ENCODE assay signal across 1 cellular context in the genomic region with DNA sequence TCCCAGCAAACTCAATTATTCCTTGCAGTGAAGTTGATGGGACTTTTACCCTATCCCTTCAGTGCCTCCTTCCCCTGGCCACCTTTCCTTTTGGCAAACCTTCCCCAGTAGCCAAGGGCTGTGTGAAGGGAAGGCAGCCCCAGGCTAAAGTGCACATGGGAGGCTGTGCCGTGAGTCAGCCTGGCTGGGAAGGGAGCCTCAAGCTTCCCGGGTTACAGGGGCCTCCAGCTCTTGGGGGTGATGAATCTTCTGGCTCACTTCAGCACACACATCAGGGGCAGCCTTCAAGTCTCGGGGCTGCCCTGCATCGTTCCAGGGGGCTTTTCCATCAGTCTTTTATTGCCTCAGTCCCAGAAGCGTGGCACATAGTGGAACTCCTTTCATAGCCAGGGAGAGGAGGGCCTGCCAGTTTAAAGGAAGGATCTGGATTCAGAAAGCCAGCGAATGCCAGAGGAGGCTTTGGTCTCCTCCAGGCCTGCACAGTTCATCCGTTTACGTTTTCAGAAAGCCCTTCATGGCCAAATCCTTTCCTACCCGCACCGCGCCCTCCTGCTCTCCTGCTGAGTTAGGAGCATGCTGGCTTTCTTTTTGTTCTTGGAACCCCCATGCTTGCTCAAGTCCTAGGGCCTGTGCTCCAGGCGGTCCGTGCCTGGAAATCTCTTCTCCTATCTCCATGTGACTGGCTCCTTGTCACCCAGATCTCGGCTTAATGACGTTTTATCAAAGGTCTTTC.
TF ChIP-seq lines count a peak whose summit lies in the region.

No MANE protein-coding gene starts in this region.

TF ChIP-seq in H1, 55 proteins besides CTCF, POLR2A, EP300 and RAD21 (continued from another document):
- no peak for TF ChIP-seq TAF7 (optimal IDR thresholded peaks at IDR 0.05; ENCODE audit: borderline replicate concordance, low read depth, low read length)
- TF ChIP-seq JUND (IDR thresholded peaks at IDR 0.05; ENCODE audit: low read length), result no peak
- no peak for TF ChIP-seq SIRT6 (IDR thresholded peaks at IDR 0.05; ENCODE audit: low read length)
- TF ChIP-seq TAF1 (IDR thresholded peaks at IDR 0.05; ENCODE audit: low read depth, low read length), result no peak
- no peak for TF ChIP-seq SP2 (IDR thresholded peaks at IDR 0.05; ENCODE audit: low read length)
- TF ChIP-seq, protein P1, sequence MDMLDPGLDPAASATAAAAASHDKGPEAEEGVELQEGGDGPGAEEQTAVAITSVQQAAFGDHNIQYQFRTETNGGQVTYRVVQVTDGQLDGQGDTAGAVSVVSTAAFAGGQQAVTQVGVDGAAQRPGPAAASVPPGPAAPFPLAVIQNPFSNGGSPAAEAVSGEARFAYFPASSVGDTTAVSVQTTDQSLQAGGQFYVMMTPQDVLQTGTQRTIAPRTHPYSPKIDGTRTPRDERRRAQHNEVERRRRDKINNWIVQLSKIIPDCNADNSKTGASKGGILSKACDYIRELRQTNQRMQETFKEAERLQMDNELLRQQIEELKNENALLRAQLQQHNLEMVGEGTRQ (IDR thresholded peaks at IDR 0.05; ENCODE audit: low read length), result no peak
- TF ChIP-seq CEBPB (IDR thresholded peaks at IDR 0.05; ENCODE audit: low read depth, low read length), result no peak
- no peak for TF ChIP-seq BRCA1 (IDR thresholded peaks at IDR 0.05; ENCODE audit: low read depth, low read length)
- no peak for TF ChIP-seq KDM1A (IDR thresholded peaks at IDR 0.05; ENCODE audit: borderline replicate concordance, low read length)
- no peak for TF ChIP-seq SP1 (IDR thresholded peaks at IDR 0.05; ENCODE audit: low read depth, low read length)
- no peak for TF ChIP-seq RXRA (IDR thresholded peaks at IDR 0.05; ENCODE audit: insufficient read depth, low read depth, low read length)
- no peak for TF ChIP-seq TCF12 (IDR thresholded peaks at IDR 0.05; ENCODE audit: low read depth, low read length)
- TF ChIP-seq SIN3A (conservative IDR thresholded peaks at IDR 0.05 in 1 of 2, IDR thresholded peaks at IDR 0.05 in 1 of 2; ENCODE audit: low read depth in 1 of 2, low read length in 2 of 2), result no peak
- TF ChIP-seq RNF2 (IDR thresholded peaks at IDR 0.05; ENCODE audit: borderline replicate concordance, low read depth, low read length, missing control alignments, poor library complexity, severe bottlenecking), result no peak
- no peak for TF ChIP-seq CTBP2 (IDR thresholded peaks at IDR 0.05; ENCODE audit: borderline replicate concordance, insufficient read depth, insufficient read length, low read length)
- no peak for TF ChIP-seq NRF1 (IDR thresholded peaks at IDR 0.05; ENCODE audit: low read depth, low read length)
- no peak for TF ChIP-seq ZNF274 (IDR thresholded peaks at IDR 0.05; ENCODE audit: borderline replicate concordance, extremely low read depth, low read length)
- TF ChIP-seq CBX8 (IDR thresholded peaks at IDR 0.05; ENCODE audit: borderline replicate concordance, low read depth, low read length), result no peak
- no peak for TF ChIP-seq CHD2 (IDR thresholded peaks at IDR 0.05; ENCODE audit: low read length)
